ENCODE assay signal across 2 cellular contexts in genomic region chr18:23951206-23951605, GRCh38.
TF ChIP-seq lines count a peak whose summit lies in the region.

No MANE protein-coding gene starts in this region.

TF ChIP-seq in WTC11, 78 proteins besides CTCF, POLR2A, EP300 and RAD21:
- TF ChIP-seq ZNF671 (CRISPR knock-in tag; IDR thresholded peaks at IDR 0.05) (no peak), ELF4 (CRISPR knock-in tag; IDR thresholded peaks at IDR 0.05; ENCODE audit: low read depth) (no peak), SOX15 (CRISPR knock-in tag; IDR thresholded peaks at IDR 0.05) (no peak), CDX4 (CRISPR knock-in tag; IDR thresholded peaks at IDR 0.05; ENCODE audit: borderline replicate concordance) (no peak), TP53 (CRISPR knock-in tag; IDR thresholded peaks at IDR 0.05) (no peak), MXD4 (CRISPR knock-in tag; IDR thresholded peaks at IDR 0.05; ENCODE audit: borderline replicate concordance) (no peak), KAT7 (CRISPR knock-in tag; IDR thresholded peaks at IDR 0.05; ENCODE audit: borderline replicate concordance) (no peak), ESRRA (CRISPR knock-in tag; IDR thresholded peaks at IDR 0.05; ENCODE audit: borderline replicate concordance) (no peak), EMX1 (CRISPR knock-in tag; IDR thresholded peaks at IDR 0.05) (no peak), NFYB (CRISPR knock-in tag; conservative IDR thresholded peaks at IDR 0.05; ENCODE audit: low read depth) (no peak), E2F5 (CRISPR knock-in tag; IDR thresholded peaks at IDR 0.05) (no peak), ZNF317 (CRISPR knock-in tag; IDR thresholded peaks at IDR 0.05; ENCODE audit: borderline replicate concordance, low read depth) (no peak), ZNF281 (CRISPR knock-in tag; IDR thresholded peaks at IDR 0.05) (no peak), NR1H2 (CRISPR knock-in tag; IDR thresholded peaks at IDR 0.05) (no peak), CREM (CRISPR knock-in tag; IDR thresholded peaks at IDR 0.05) (no peak), TCF7 (CRISPR knock-in tag; IDR thresholded peaks at IDR 0.05; ENCODE audit: low read depth) (no peak)
TF ChIP-seq in WTC11: peak in this region for 0.

TF ChIP-seq in SK-N-SH, 30 proteins besides CTCF, POLR2A, EP300 and RAD21:
- TF ChIP-seq MEF2A (IDR thresholded peaks at IDR 0.05; ENCODE audit: borderline replicate concordance, low read depth) (no peak), TEAD4 (IDR thresholded peaks at IDR 0.05; ENCODE audit: borderline replicate concordance, insufficient read depth) (no peak), USF2 (IDR thresholded peaks at IDR 0.05; ENCODE audit: borderline replicate concordance, low read depth, low read length) (no peak), POLR2AphosphoS5 (IDR thresholded peaks at IDR 0.05; ENCODE audit: low read depth, low read length) (no peak), RCOR1 (IDR thresholded peaks at IDR 0.05; ENCODE audit: low read length) (no peak), REST (IDR thresholded peaks at IDR 0.05; ENCODE audit: low read depth, low read length) (no peak), CHD2 (IDR thresholded peaks at IDR 0.05; ENCODE audit: low read length, partially characterized antibody) (no peak), MXI1 (IDR thresholded peaks at IDR 0.05; ENCODE audit: low read depth, low read length) (no peak), RXRA (IDR thresholded peaks at IDR 0.05; ENCODE audit: borderline replicate concordance, low read depth) (no peak), NFIC (IDR thresholded peaks at IDR 0.05; ENCODE audit: borderline replicate concordance) (no peak), JUND (IDR thresholded peaks at IDR 0.05) (no peak), SMC3 (IDR thresholded peaks at IDR 0.05; ENCODE audit: low read depth, low read length) (no peak), IRF3 (IDR thresholded peaks at IDR 0.05; ENCODE audit: low read depth, low read length) (no peak), GABPA (IDR thresholded peaks at IDR 0.05; ENCODE audit: low read depth) (no peak), MAX (IDR thresholded peaks at IDR 0.05; ENCODE audit: low read depth) (no peak), ZBTB33 (IDR thresholded peaks at IDR 0.05; ENCODE audit: borderline replicate concordance, low read depth) (no peak), FOXM1 (IDR thresholded peaks at IDR 0.05; ENCODE audit: low read depth) (no peak), RFX5 (IDR thresholded peaks at IDR 0.05; ENCODE audit: low read length) (no peak)
